7 cellular contexts compared by ENCODE assay signal in the genomic region with DNA sequence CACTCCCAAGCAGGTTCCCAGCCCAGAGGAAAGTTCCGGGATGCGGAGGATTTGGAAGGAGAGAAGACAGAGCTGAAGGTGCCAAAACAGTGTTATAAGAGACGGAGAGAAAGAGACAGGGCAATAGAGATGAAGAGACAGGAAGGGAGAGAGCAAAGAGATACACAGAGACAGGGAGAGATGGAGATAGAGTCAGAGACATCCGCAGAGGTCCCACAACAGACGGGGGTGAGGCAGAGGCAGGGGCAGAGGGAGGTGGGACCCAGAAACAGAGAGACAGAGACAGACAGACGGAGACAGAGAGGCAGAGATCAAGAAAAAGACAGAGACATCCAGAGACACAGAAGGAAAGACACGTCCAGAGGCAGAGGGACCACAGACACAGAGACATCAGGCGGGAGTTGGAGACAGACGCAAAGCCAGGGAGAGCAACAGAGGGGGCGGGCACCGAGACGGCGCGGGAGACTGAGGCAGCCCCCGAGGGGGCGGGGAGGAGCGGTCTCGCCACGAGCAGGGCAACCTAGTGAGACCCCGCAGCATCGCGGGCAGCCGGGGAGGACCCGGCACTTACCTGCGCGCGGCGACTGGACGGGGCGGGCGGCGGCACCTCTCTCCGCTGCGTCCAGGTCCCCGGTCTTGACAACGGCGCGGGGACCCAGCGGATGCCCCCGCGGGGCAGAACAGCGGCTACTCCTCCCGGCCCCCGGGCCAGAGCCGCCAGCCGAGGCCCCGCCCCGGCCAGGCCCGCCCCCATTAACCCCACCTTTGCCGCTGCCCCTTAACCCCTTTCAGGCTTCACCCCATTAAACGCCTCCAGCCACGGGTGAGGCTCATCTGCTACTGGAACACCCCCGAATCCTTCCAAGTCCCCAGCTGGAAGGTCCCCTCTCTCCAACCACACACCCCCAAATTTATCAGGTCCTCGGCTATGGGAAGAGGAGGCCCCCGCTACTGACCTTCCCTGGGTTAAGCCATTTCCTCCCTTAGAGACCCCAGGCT. TPM values are rescaled to one million over a fixed set of nuclear protein-coding genes. Genes with fewer than 3 reads are reported as not detected.
DNase-seq lines count a peak whose midpoint lies in the region; ATAC-seq, FAIRE-seq and TF ChIP-seq lines count a peak whose summit lies in the region.

Gene GPR4, minus strand, starts transcription at position 689 of the 999 bp plus-strand sequence. CDS start 10,346 bp downstream, outside the sequence.

- no peaks in the 10 kb centered on the region for H3K9me3 Mint-ChIP-seq in MCF 10A (ENCODE audit: unreplicated experiment)

- dilution Hi-C loops in keratinocyte (cut with MboI; ENCODE audit: extremely low pct_ligation_motif_present, low sequenced_read_pairs): no loop called here

- H3K4me3 Mint-ChIP-seq in MCF 10A (ENCODE audit: unreplicated experiment): peak within 1 kb of the TSS; percentile 4

- H3K27ac ChIP-seq in keratinocyte (ENCODE audit: control insufficient read depth, insufficient read depth, low read length) (no peak within 1 kb of the TSS), subcutaneous abdominal adipose tissue (ENCODE audit: low read depth, low read length) (peak within 1 kb of the TSS; percentile 82)

- ATAC-seq in GM21737 (IDR thresholded peaks at IDR 0.05; ENCODE audit: unreplicated experiment): no peak

- CTCF ChIA-PET in MCF 10A (lab: Yijun Ruan, JAX): interaction anchor here (1.2 kb wide), 1 partner anchor 11 kb away, joined by 3 read pairs; no protein-coding TSS in a partner anchor

- no peak within 1 kb of the TSS for H3K9ac ChIP-seq in keratinocyte (ENCODE audit: control insufficient read depth, extremely low read depth, insufficient read depth, low read length)
- H3K9ac ChIP-seq in subcutaneous abdominal adipose tissue (ENCODE audit: low read length in 5 of 5): peak within 1 kb of the TSS in 4 of 5 donors; percentile 57 to 91 (median 74)

- TF ChIP-seq CTCF in MCF 10A (IDR thresholded peaks at IDR 0.05; ENCODE audit: unreplicated experiment) (no peak), keratinocyte (optimal IDR thresholded peaks at IDR 0.05 in 1 of 3, IDR thresholded peaks at IDR 0.05 in 1 of 3, conservative IDR thresholded peaks at IDR 0.05 in 1 of 3; ENCODE audit: extremely low read depth in 1 of 3, insufficient read depth in 2 of 3, low read length in 3 of 3) (no peak)

- peaks cover 17% of the 10 kb centered on the region for H3K4me1 Mint-ChIP-seq in MCF 10A (ENCODE audit: insufficient read depth, unreplicated experiment)

- DNase-seq in MCF 10A (ENCODE audit: unreplicated experiment): no peak
- DNase-seq in keratinocyte (ENCODE audit: low read depth, low spot score): no peak
- no peak for DNase-seq in NCI-H510A (lab: John Stamatoyannopoulos, UW)
- no peak for DNase-seq in HTR-8/SVneo (ENCODE audit: insufficient read length, low spot score)

- no peaks in the 10 kb centered on the region for H3K9me1 ChIP-seq in keratinocyte (ENCODE audit: control insufficient read depth, extremely low read depth, insufficient read depth, low read length)

- H3K9me3 ChIP-seq in keratinocyte (ENCODE audit: control insufficient read depth, low read depth, low read length) (no peaks in the 10 kb centered on the region), subcutaneous abdominal adipose tissue (ENCODE audit: control insufficient read depth in 5 of 5, low read length in 5 of 5) (no peaks in the 10 kb centered on the region)

- H3K36me3 ChIP-seq in keratinocyte (ENCODE audit: control insufficient read depth in 2 of 2, extremely low read depth in 1 of 2, insufficient read depth in 2 of 2, low read length in 2 of 2) (no peaks in the 10 kb centered on the region), subcutaneous abdominal adipose tissue (ENCODE audit: control insufficient read depth in 5 of 5, insufficient read depth in 5 of 5, low read length in 5 of 5) (no peaks in the 10 kb centered on the region)

- TF ChIP-seq EP300 in Ishikawa (IDR thresholded peaks at IDR 0.05; ENCODE audit: borderline replicate concordance): no peak

- TF ChIP-seq RAD21 in Ishikawa (IDR thresholded peaks at IDR 0.05; ENCODE audit: low read depth): no peak

- H3K36me3 Mint-ChIP-seq in MCF 10A (ENCODE audit: insufficient read depth, unreplicated experiment): peaks cover 2% of the 10 kb centered on the region

- no peaks in the 10 kb centered on the region for H4K20me1 ChIP-seq in keratinocyte (ENCODE audit: control insufficient read depth, extremely low read depth, insufficient read depth, low read length)

- intact Hi-C loops in MCF 10A (cut with micrococcal nuclease): loop anchor here (10.0 kb wide), 1 partner anchor 83 kb away; no protein-coding TSS in a partner anchor

- H3K27me3 ChIP-seq in keratinocyte (ENCODE audit: control insufficient read depth, extremely low read depth, insufficient read depth, low read length): peaks cover 51% of the 10 kb centered on the region
- peaks cover 14 to 49% (median 44%) of the 10 kb centered on the region in 5 donors for H3K27me3 ChIP-seq in subcutaneous abdominal adipose tissue (ENCODE audit: control insufficient read depth in 5 of 5, insufficient read depth in 4 of 5, low read length in 5 of 5)

- H3K4me3 ChIP-seq in keratinocyte (ENCODE audit: control insufficient read depth in 2 of 3, extremely low read depth in 1 of 3, insufficient read depth in 2 of 3, low read depth in 1 of 3, low read length in 3 of 3): no peak within 1 kb of the TSS
- peak within 1 kb of the TSS; percentile 29 to 83 (median 76) for H3K4me3 ChIP-seq in subcutaneous abdominal adipose tissue (ENCODE audit: low read depth in 1 of 5, low read length in 5 of 5)

- H3K4me1 ChIP-seq in keratinocyte (ENCODE audit: control insufficient read depth, extremely low read depth, insufficient read depth, low read length) (peaks cover 7% of the 10 kb centered on the region), subcutaneous abdominal adipose tissue (ENCODE audit: control insufficient read depth in 5 of 5, insufficient read depth in 5 of 5, low read length in 5 of 5) (peaks cover 0 to 55% (median 32%) of the 10 kb centered on the region in 5 donors)

- peak within 1 kb of the TSS; percentile 32 for H3K4me2 ChIP-seq in keratinocyte (ENCODE audit: control insufficient read depth, extremely low read depth, insufficient read depth, low read depth, low read length)

- peaks cover 62% of the 10 kb centered on the region for H3K27me3 Mint-ChIP-seq in MCF 10A (ENCODE audit: insufficient read depth, unreplicated experiment)

- POLR2A ChIA-PET in MCF 10A (lab: Yijun Ruan, JAX): no interaction called here

- FAIRE-seq in keratinocyte (lab: Jason Lieb, UNC): no peak
- no peak for FAIRE-seq in HTR-8/SVneo (lab: Jason Lieb, UNC)

- no TSS peak for BruUV-seq in MCF 10A (replicated peaks; lab: Mats Ljungman, UMichigan)

- no peak within 1 kb of the TSS for H2AFZ ChIP-seq in keratinocyte (ENCODE audit: control insufficient read depth, low read length)

- no peak within 1 kb of the TSS for H3K27ac Mint-ChIP-seq in MCF 10A (ENCODE audit: low read depth, unreplicated experiment)

- no peaks in the 10 kb centered on the region for H3K79me2 ChIP-seq in keratinocyte (ENCODE audit: control insufficient read depth, insufficient read depth, low read length)

TF ChIP-seq in Ishikawa, 13 proteins besides CTCF, POLR2A, EP300 and RAD21:
- TF ChIP-seq EGR1 (IDR thresholded peaks at IDR 0.05) (0 out of 2 replicates have a peak, but pooled peaks have one; percentile 17), FOXM1 (IDR thresholded peaks at IDR 0.05; ENCODE audit: borderline replicate concordance, low read depth) (no peak)

RNA-seq across cellular contexts. Expression of gene GPR4, which starts in this region (rescaled TPM):
- total RNA-seq in MCF 10A (2022): not detected in 2 replicates
- 0.13 to 0.14 TPM in 2 of 3 replicates, not detected in the other for polyA plus RNA-seq in keratinocyte
- polyA plus RNA-seq in keratinocyte (2011; ENCODE audit: low read depth): not detected
- 0.03 TPM in 1 of 2 replicates, not detected in the other for polyA plus RNA-seq in keratinocyte (2011; cell fraction: cytosol; rRNA removed)
- 0.40 TPM in 1 of 2 replicates, not detected in the other for polyA plus RNA-seq in keratinocyte (2011; cell fraction: nucleus; rRNA removed)
- polyA plus RNA-seq in keratinocyte (2012; ENCODE audit: low replicate concordance): 0.04 TPM in 1 of 2 replicates, not detected in the other
- 0.07 TPM in 1 of 3 replicates, not detected in the others for polyA minus RNA-seq in keratinocyte
- not detected for polyA minus RNA-seq in keratinocyte (2011; cell fraction: cytosol; rRNA and poly(A)+ RNA removed)
- polyA minus RNA-seq in keratinocyte (2011; cell fraction: nucleus; rRNA and poly(A)+ RNA removed): not detected in 2 replicates

Comparison
In these comparisons a context has a peak if more than half of its experiments do, and no peak if none do; other contexts are left out.
1. H3K4me3 ChIP-seq: peak in subcutaneous abdominal adipose tissue (5 of 5); none in keratinocyte (0 of 3).